In genomic region chr2:130728549-130729310, GRCh38 we compare ENCODE assay signal across 1 cellular context.
TF ChIP-seq lines count a peak whose summit lies in the region.

A gene with protein sequence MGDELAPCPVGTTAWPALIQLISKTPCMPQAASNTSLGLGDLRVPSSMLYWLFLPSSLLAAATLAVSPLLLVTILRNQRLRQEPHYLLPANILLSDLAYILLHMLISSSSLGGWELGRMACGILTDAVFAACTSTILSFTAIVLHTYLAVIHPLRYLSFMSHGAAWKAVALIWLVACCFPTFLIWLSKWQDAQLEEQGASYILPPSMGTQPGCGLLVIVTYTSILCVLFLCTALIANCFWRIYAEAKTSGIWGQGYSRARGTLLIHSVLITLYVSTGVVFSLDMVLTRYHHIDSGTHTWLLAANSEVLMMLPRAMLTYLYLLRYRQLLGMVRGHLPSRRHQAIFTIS (plus strand): TSS chr2:130729070. CDS start chr2:130729152, 82 bp downstream.

TF ChIP-seq in IMR-90, 13 proteins besides CTCF, POLR2A, EP300 and RAD21 (continued from another document):
- TF ChIP-seq MXI1 (IDR thresholded peaks at IDR 0.05; ENCODE audit: borderline replicate concordance, low read depth, low read length) = no peak
